Comparison of ENCODE assay signal across 1 cellular context in the genomic region with DNA sequence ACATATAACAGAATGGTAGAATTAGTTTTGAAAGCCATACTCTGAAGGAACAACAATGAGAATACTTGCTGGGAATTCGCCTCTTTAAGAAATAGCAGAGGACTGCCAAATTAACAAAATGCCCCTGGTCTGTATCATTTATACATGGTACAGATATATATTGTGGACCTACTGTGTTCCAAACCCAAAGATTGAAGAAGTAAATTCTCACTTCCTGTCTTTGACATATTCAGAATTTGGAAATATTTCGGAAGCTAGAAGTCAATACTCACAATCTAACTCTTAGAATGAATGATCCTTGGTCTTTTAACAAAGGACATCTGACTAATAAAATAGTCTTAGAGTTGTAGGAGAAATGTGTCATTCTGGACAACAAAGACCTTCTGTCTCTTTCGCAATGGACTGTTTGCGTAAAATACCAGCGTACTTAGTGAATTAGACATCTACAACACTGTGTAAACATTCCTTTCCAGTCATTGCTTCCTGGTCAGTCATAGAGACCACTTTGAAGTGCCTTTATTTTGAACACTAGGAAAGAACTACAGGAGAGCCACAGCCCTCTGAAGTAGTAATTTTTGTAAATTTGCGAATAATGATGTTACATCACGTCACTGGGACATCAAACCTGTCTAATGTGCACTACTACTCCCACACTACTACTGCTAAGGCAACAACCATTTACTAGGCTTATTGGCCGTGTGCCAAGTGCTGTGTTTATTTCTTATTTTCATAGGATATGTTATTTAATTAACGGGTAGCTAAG.
TF ChIP-seq lines count a peak whose summit lies in the region.

No MANE protein-coding gene starts in this region.

TF ChIP-seq in HepG2, 621 proteins besides CTCF, POLR2A, EP300 and RAD21 (continued from another document and continues in another):
- TF ChIP-seq, protein P1, sequence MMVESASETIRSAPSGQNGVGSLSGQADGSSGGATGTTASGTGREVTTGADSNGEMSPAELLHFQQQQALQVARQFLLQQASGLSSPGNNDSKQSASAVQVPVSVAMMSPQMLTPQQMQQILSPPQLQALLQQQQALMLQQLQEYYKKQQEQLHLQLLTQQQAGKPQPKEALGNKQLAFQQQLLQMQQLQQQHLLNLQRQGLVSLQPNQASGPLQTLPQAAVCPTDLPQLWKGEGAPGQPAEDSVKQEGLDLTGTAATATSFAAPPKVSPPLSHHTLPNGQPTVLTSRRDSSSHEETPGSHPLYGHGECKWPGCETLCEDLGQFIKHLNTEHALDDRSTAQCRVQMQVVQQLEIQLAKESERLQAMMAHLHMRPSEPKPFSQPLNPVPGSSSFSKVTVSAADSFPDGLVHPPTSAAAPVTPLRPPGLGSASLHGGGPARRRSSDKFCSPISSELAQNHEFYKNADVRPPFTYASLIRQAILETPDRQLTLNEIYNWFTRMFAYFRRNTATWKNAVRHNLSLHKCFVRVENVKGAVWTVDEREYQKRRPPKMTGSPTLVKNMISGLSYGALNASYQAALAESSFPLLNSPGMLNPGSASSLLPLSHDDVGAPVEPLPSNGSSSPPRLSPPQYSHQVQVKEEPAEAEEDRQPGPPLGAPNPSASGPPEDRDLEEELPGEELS (CRISPR knock-in tag; IDR thresholded peaks at IDR 0.05), result peak; percentile 94
- TF ChIP-seq TBP (CRISPR knock-in tag; IDR thresholded peaks at IDR 0.05), result no peak
- no peak for TF ChIP-seq NFATC3 (CRISPR knock-in tag; IDR thresholded peaks at IDR 0.05)
- peak; percentile 67; the same call in 1 of the 2 replicates for TF ChIP-seq ZBTB20 (CRISPR knock-in tag; IDR thresholded peaks at IDR 0.05; ENCODE audit: borderline replicate concordance, low read depth)
- peak; percentile 79; the same call in 1 of the 2 replicates for TF ChIP-seq JUNB (CRISPR knock-in tag; IDR thresholded peaks at IDR 0.05; ENCODE audit: borderline replicate concordance)
- TF ChIP-seq, protein P2, sequence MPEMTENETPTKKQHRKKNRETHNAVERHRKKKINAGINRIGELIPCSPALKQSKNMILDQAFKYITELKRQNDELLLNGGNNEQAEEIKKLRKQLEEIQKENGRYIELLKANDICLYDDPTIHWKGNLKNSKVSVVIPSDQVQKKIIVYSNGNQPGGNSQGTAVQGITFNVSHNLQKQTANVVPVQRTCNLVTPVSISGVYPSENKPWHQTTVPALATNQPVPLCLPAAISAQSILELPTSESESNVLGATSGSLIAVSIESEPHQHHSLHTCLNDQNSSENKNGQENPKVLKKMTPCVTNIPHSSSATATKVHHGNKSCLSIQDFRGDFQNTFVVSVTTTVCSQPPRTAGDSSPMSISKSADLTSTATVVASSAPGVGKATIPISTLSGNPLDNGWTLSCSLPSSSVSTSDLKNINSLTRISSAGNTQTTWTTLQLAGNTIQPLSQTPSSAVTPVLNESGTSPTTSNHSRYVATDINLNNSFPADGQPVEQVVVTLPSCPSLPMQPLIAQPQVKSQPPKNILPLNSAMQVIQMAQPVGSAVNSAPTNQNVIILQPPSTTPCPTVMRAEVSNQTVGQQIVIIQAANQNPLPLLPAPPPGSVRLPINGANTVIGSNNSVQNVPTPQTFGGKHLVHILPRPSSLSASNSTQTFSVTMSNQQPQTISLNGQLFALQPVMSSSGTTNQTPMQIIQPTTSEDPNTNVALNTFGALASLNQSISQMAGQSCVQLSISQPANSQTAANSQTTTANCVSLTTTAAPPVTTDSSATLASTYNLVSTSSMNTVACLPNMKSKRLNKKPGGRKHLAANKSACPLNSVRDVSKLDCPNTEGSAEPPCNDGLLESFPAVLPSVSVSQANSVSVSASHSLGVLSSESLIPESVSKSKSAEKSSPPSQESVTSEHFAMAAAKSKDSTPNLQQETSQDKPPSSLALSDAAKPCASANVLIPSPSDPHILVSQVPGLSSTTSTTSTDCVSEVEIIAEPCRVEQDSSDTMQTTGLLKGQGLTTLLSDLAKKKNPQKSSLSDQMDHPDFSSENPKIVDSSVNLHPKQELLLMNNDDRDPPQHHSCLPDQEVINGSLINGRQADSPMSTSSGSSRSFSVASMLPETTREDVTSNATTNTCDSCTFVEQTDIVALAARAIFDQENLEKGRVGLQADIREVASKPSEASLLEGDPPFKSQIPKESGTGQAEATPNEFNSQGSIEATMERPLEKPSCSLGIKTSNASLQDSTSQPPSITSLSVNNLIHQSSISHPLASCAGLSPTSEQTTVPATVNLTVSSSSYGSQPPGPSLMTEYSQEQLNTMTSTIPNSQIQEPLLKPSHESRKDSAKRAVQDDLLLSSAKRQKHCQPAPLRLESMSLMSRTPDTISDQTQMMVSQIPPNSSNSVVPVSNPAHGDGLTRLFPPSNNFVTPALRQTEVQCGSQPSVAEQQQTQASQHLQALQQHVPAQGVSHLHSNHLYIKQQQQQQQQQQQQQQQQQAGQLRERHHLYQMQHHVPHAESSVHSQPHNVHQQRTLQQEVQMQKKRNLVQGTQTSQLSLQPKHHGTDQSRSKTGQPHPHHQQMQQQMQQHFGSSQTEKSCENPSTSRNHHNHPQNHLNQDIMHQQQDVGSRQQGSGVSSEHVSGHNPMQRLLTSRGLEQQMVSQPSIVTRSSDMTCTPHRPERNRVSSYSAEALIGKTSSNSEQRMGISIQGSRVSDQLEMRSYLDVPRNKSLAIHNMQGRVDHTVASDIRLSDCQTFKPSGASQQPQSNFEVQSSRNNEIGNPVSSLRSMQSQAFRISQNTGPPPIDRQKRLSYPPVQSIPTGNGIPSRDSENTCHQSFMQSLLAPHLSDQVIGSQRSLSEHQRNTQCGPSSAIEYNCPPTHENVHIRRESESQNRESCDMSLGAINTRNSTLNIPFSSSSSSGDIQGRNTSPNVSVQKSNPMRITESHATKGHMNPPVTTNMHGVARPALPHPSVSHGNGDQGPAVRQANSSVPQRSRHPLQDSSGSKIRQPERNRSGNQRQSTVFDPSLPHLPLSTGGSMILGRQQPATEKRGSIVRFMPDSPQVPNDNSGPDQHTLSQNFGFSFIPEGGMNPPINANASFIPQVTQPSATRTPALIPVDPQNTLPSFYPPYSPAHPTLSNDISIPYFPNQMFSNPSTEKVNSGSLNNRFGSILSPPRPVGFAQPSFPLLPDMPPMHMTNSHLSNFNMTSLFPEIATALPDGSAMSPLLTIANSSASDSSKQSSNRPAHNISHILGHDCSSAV (CRISPR knock-in tag; IDR thresholded peaks at IDR 0.05; ENCODE audit: borderline replicate concordance), result no peak
- TF ChIP-seq, protein P3, sequence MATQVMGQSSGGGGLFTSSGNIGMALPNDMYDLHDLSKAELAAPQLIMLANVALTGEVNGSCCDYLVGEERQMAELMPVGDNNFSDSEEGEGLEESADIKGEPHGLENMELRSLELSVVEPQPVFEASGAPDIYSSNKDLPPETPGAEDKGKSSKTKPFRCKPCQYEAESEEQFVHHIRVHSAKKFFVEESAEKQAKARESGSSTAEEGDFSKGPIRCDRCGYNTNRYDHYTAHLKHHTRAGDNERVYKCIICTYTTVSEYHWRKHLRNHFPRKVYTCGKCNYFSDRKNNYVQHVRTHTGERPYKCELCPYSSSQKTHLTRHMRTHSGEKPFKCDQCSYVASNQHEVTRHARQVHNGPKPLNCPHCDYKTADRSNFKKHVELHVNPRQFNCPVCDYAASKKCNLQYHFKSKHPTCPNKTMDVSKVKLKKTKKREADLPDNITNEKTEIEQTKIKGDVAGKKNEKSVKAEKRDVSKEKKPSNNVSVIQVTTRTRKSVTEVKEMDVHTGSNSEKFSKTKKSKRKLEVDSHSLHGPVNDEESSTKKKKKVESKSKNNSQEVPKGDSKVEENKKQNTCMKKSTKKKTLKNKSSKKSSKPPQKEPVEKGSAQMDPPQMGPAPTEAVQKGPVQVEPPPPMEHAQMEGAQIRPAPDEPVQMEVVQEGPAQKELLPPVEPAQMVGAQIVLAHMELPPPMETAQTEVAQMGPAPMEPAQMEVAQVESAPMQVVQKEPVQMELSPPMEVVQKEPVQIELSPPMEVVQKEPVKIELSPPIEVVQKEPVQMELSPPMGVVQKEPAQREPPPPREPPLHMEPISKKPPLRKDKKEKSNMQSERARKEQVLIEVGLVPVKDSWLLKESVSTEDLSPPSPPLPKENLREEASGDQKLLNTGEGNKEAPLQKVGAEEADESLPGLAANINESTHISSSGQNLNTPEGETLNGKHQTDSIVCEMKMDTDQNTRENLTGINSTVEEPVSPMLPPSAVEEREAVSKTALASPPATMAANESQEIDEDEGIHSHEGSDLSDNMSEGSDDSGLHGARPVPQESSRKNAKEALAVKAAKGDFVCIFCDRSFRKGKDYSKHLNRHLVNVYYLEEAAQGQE (IDR thresholded peaks at IDR 0.05; ENCODE audit: borderline replicate concordance in 1 of 2, low read depth in 1 of 2, low read length in 2 of 2), result peak in 1 of 2 experiments; percentile 65; a peak in 1 of 4 replicates
- TF ChIP-seq ZNF24 (IDR thresholded peaks at IDR 0.05), result peak; percentile 84; the same call in 1 of the 2 replicates
- 0 out of 2 replicates have a peak, but pooled peaks have one; percentile 49 for TF ChIP-seq ZNF335 (CRISPR knock-in tag; IDR thresholded peaks at IDR 0.05)
- TF ChIP-seq SETDB1 (CRISPR knock-in tag; IDR thresholded peaks at IDR 0.05; ENCODE audit: borderline replicate concordance), result no peak
- peak; percentile 91 for TF ChIP-seq ZNF12 (CRISPR knock-in tag; IDR thresholded peaks at IDR 0.05)
- TF ChIP-seq NKX3-1 (CRISPR knock-in tag; IDR thresholded peaks at IDR 0.05), result peak; percentile 88; the same call in 1 of the 2 replicates
- peak; percentile 91 for TF ChIP-seq RXRB (CRISPR knock-in tag; IDR thresholded peaks at IDR 0.05; ENCODE audit: borderline replicate concordance)
- TF ChIP-seq ARID2 (CRISPR knock-in tag; IDR thresholded peaks at IDR 0.05; ENCODE audit: borderline replicate concordance), result 0 out of 2 replicates have a peak, but pooled peaks have one; percentile 58
- no peak for TF ChIP-seq BORCS8-MEF2B (CRISPR knock-in tag; IDR thresholded peaks at IDR 0.05)
- no peak for TF ChIP-seq FOXC1 (CRISPR knock-in tag; IDR thresholded peaks at IDR 0.05; ENCODE audit: borderline replicate concordance)
- TF ChIP-seq NR2C2 (CRISPR knock-in tag; IDR thresholded peaks at IDR 0.05; ENCODE audit: borderline replicate concordance), result peak; percentile 36; the same call in 1 of the 2 replicates
- TF ChIP-seq EHMT2 (IDR thresholded peaks at IDR 0.05; ENCODE audit: borderline replicate concordance, low read depth, low read length), result peak; percentile 87; the same call in 1 of the 2 replicates
- TF ChIP-seq SRSF4 (IDR thresholded peaks at IDR 0.05; ENCODE audit: low read depth, low read length, poor library complexity, severe bottlenecking), result no peak
- peak; percentile 81 for TF ChIP-seq HNF4A (CRISPR knock-in tag; IDR thresholded peaks at IDR 0.05)
- TF ChIP-seq, protein P4, sequence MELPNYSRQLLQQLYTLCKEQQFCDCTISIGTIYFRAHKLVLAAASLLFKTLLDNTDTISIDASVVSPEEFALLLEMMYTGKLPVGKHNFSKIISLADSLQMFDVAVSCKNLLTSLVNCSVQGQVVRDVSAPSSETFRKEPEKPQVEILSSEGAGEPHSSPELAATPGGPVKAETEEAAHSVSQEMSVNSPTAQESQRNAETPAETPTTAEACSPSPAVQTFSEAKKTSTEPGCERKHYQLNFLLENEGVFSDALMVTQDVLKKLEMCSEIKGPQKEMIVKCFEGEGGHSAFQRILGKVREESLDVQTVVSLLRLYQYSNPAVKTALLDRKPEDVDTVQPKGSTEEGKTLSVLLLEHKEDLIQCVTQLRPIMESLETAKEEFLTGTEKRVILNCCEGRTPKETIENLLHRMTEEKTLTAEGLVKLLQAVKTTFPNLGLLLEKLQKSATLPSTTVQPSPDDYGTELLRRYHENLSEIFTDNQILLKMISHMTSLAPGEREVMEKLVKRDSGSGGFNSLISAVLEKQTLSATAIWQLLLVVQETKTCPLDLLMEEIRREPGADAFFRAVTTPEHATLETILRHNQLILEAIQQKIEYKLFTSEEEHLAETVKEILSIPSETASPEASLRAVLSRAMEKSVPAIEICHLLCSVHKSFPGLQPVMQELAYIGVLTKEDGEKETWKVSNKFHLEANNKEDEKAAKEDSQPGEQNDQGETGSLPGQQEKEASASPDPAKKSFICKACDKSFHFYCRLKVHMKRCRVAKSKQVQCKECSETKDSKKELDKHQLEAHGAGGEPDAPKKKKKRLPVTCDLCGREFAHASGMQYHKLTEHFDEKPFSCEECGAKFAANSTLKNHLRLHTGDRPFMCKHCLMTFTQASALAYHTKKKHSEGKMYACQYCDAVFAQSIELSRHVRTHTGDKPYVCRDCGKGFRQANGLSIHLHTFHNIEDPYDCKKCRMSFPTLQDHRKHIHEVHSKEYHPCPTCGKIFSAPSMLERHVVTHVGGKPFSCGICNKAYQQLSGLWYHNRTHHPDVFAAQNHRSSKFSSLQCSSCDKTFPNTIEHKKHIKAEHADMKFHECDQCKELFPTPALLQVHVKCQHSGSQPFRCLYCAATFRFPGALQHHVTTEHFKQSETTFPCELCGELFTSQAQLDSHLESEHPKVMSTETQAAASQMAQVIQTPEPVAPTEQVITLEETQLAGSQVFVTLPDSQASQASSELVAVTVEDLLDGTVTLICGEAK (IDR thresholded peaks at IDR 0.05), result no peak
- TF ChIP-seq, protein P4 (CRISPR knock-in tag; IDR thresholded peaks at IDR 0.05), result no peak; the same call in 1 of the 2 replicates
